ENCODE assay signal across 1 cellular context in the genomic region with DNA sequence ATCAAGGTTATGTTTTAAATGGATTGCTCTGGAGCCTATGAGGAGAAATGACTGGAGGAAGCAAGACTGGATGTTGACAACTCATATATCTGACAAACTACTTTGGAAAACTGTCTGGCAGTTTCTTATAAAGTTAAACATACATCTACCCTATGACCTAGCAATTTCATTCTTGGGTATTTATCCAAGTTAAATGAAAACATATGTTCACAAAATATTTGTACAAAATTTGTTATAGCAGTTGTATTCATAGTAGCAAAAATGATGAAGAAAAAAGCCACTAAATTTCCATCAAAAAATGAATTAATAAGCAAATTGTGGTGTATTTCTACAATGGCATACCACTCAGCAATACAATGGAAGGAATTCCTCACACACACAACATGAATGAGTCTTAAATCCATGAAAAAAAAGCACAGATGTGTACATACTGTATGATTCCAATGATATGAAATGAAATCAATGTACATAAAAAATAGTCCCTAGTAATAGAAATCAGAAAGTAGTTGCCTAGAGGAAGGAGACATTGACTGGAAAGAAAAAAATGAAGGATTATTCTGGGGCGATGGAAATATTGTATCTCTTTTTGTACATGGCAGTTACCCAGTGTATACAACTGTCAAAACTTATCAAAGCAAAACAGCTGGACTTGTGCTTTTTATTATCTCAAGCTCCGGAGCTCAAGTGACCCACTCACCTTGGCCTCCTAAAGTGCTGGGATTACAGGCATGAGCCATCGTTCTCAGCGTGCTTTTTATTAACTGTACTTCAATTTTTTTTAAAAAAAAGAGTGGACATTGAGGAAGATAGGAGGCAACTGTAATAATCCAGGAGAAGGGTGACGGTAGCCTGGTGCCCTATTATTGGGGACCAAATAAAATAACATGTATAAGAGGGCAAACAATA.
TF ChIP-seq lines count a peak whose summit lies in the region.

No MANE protein-coding gene starts in this region.

TF ChIP-seq in H1, 55 proteins besides CTCF, POLR2A, EP300 and RAD21:
- no peak for TF ChIP-seq CEBPB (IDR thresholded peaks at IDR 0.05; ENCODE audit: low read depth, low read length)
- TF ChIP-seq TAF1 (IDR thresholded peaks at IDR 0.05; ENCODE audit: low read depth, low read length), result no peak
- TF ChIP-seq SP1 (IDR thresholded peaks at IDR 0.05; ENCODE audit: low read depth, low read length), result no peak
- no peak for TF ChIP-seq HDAC6 (IDR thresholded peaks at IDR 0.05; ENCODE audit: low read depth, low read length)
- no peak for TF ChIP-seq GABPA (IDR thresholded peaks at IDR 0.05; ENCODE audit: borderline replicate concordance, insufficient read depth, low read length)
- TF ChIP-seq TAF7 (optimal IDR thresholded peaks at IDR 0.05; ENCODE audit: borderline replicate concordance, low read depth, low read length), result no peak
- no peak for TF ChIP-seq SAP30 (IDR thresholded peaks at IDR 0.05; ENCODE audit: insufficient read depth, insufficient replicate concordance, low read length)
- TF ChIP-seq YY1 (IDR thresholded peaks at IDR 0.05; ENCODE audit: low read depth, low read length), result no peak
- no peak for TF ChIP-seq SUZ12 (IDR thresholded peaks at IDR 0.05; ENCODE audit: low read length)
- TF ChIP-seq BCL11A (IDR thresholded peaks at IDR 0.05; ENCODE audit: low read depth in 2 of 2, low read length in 2 of 2), result no peak
- TF ChIP-seq KDM1A (IDR thresholded peaks at IDR 0.05; ENCODE audit: borderline replicate concordance, low read length), result no peak
- TF ChIP-seq PHF8 (conservative IDR thresholded peaks at IDR 0.05; ENCODE audit: low read depth, low read length), result no peak
- TF ChIP-seq, protein P1, sequence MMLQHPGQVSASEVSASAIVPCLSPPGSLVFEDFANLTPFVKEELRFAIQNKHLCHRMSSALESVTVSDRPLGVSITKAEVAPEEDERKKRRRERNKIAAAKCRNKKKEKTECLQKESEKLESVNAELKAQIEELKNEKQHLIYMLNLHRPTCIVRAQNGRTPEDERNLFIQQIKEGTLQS (IDR thresholded peaks at IDR 0.05; ENCODE audit: insufficient read depth, low read depth, low read length), result no peak
- TF ChIP-seq BACH1 (IDR thresholded peaks at IDR 0.05; ENCODE audit: low read length), result no peak
- TF ChIP-seq CHD2 (IDR thresholded peaks at IDR 0.05; ENCODE audit: low read length), result no peak
- no peak for TF ChIP-seq CBX5 (IDR thresholded peaks at IDR 0.05; ENCODE audit: low read depth, low read length)
- no peak for TF ChIP-seq SIX5 (IDR thresholded peaks at IDR 0.05; ENCODE audit: low read depth, low read length)
- TF ChIP-seq ASH2L (IDR thresholded peaks at IDR 0.05; ENCODE audit: low read length), result no peak
